22 cellular contexts compared by ENCODE assay signal in the genomic region with DNA sequence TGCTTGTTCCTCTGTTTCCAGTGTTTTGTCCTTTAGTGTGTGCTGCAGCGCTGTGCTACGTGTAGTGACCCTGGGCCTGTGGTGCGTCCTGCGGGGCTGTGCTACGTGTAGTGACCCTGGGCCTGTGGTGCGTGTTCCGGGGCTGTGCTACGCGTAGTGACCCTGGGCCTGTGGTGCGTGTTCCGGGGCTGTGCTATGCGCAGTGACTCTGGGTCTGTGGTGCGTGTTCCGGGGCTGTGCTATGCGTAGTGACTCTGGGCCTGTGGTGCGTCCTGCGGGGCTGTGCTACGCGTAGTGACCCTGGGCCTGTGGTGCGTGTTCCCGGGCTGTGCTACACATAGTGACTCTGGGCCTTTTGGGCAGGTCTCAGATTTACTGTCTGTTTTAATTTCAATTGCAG.
"Had no signal": no experiment of that assay in that cellular context is flagged by ENCODE, and none has a peak within 500 bp of the region (broad histone marks: within the 10 kb centered on the region; RNA-seq: fewer than 3 reads in every experiment).

No MANE protein-coding gene starts in this region.

- H3K36me3 ChIP-seq: heart right ventricle, left ventricle myocardium inferior, pancreas, prostate gland, right atrium auricular region, right lobe of liver, thyroid gland, transverse colon, upper lobe of left lung, vagina had no signal

- H3K27me3 ChIP-seq: heart right ventricle, hepatocyte, pancreas, right atrium auricular region, right lobe of liver, testis, thyroid gland, transverse colon, upper lobe of left lung, vagina had no signal

- H3K27ac ChIP-seq: heart right ventricle, hepatocyte, left ventricle myocardium inferior, pancreas, right atrium auricular region, right lobe of liver, skin epidermis, testis, thyroid gland, transverse colon, upper lobe of left lung, vagina had no signal

- H3K4me3 ChIP-seq: heart right ventricle, hepatocyte, left ventricle myocardium inferior, lung, pancreas, prostate gland, right atrium auricular region, right lobe of liver, skin epidermis, testis, thyroid gland, transverse colon, upper lobe of left lung, vagina had no signal

- DNase-seq: heart right ventricle; islet precursor cell; left ventricle myocardium inferior; mesendoderm; naive thymus-derived CD4-positive, alpha-beta T cell; nucleus accumbens; right lobe of liver; stimulated activated CD4-positive, alpha-beta T cell treated with anti-CD3 and anti-CD28 coated beads, Interleukin-4, amount 100 ng/mL, for 24 hours; stimulated activated naive CD4-positive, alpha-beta T cell; testis; thyroid gland; transverse colon; upper lobe of left lung had no signal

- H3K9me3 ChIP-seq: pancreas, prostate gland, right lobe of liver, testis, thyroid gland, transverse colon, vagina had no signal

- ATAC-seq: heart right ventricle; naive thymus-derived CD4-positive, alpha-beta T cell; natural killer cell treated with Interleukin-12 subunit alpha and Interleukin-12 subunit beta and Interleukin-15 and Interleukin-18, amount 100 ng/mL, for 72 hours; pancreas; right lobe of liver; stimulated activated effector memory CD8-positive, alpha-beta T cell treated with anti-CD3 and anti-CD28 coated beads, Interleukin-12 subunit alpha, Interleukin-12 subunit beta, amount 100 ng/mL, for 72 hours had no signal
